Comparison of ENCODE assay signal across 13 cellular contexts in the genomic region with DNA sequence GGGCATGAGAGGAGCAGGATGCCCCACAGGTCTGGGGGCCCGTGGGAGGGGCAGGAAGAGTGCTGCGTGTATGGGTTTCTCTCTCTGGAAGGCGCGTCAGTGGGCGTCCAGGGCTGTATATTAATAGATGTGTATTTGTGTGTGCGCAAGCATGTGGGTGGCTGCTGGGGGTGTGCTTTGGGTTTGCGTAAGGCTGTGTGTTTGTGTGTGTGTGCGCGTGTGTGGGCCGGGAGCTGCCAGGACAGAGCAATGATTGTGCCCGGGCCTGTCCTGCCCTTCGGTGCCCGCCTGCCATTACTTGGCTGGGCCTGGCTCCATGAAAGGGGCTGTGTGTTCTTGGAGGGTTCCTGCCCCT. TPM values are rescaled to one million over a fixed set of nuclear protein-coding genes. Genes with fewer than 3 reads are reported as not detected.
DNase-seq lines count a peak whose midpoint lies in the region; ATAC-seq and TF ChIP-seq lines count a peak whose summit lies in the region.
"Had no signal": no experiment of that assay in that cellular context is flagged by ENCODE, and none has a peak within 500 bp of the region (broad histone marks: within the 10 kb centered on the region; RNA-seq: fewer than 3 reads in every experiment).

No MANE protein-coding gene starts in this region.

- H3K4me3 Mint-ChIP-seq in WTC11 = no peak overlapping the region
- H3K4me3 Mint-ChIP-seq: activated CD4-positive, alpha-beta memory T cell treated with anti-CD3 and anti-CD28 coated beads for 36 hours had no signal

- POLR2A ChIA-PET in WTC11 (lab: Charles Lee) = no interaction called here

- H3K9me3 Mint-ChIP-seq in WTC11 = no peaks in the 10 kb centered on the region
- H3K9me3 Mint-ChIP-seq: activated CD4-positive, alpha-beta memory T cell treated with anti-CD3 and anti-CD28 coated beads for 36 hours had no signal

- CTCF ChIA-PET in WTC11 (lab: Charles Lee) = no interaction called here

- H3K27ac ChIP-seq in skin epidermis = peak overlapping the region in 14 of 21 experiments; percentile 12 to 80 (median 62)
- H3K27ac ChIP-seq: SK-N-MC had no signal

- in situ Hi-C loops in GM13976 (cut with MboI; ENCODE audit: low sequenced_read_pairs, unreplicated experiment) = no loop called here

- no peaks in the 10 kb centered on the region for H3K36me3 Mint-ChIP-seq in WTC11
- H3K36me3 Mint-ChIP-seq: activated CD4-positive, alpha-beta memory T cell treated with anti-CD3 and anti-CD28 coated beads for 36 hours had no signal

- TF ChIP-seq CTCF in GM13976 (IDR thresholded peaks at IDR 0.05; ENCODE audit: borderline replicate concordance, control extremely low read depth, extremely low read depth, insufficient read depth, missing control alignments) = no peak
- TF ChIP-seq CTCF in WTC11 (IDR thresholded peaks at IDR 0.05) = no peak
- no peak for TF ChIP-seq CTCF in fibroblast of mammary gland (conservative IDR thresholded peaks at IDR 0.05; ENCODE audit: control insufficient read depth, insufficient read depth, low read depth, low read length)

- H3K27ac Mint-ChIP-seq in WTC11 = 0 out of 2 replicates have a peak overlapping the region, but pooled peaks have one; percentile 54
- H3K27ac Mint-ChIP-seq: activated CD4-positive, alpha-beta memory T cell treated with anti-CD3 and anti-CD28 coated beads for 36 hours had no signal

- peak; percentile 67 for DNase-seq in GM13976 (ENCODE audit: low spot score)
- DNase-seq in WTC11 (ENCODE audit: low spot score) = no peak
- DNase-seq in fibroblast of mammary gland (ENCODE audit: low read depth) = peak; percentile 8
- DNase-seq in cerebellar nuclear complex (lab: John Stamatoyannopoulos, UW) = no peak
- DNase-seq in UCSD-AML1 (lab: John Stamatoyannopoulos, UW; ENCODE audit: unreplicated experiment) = no peak
- DNase-seq in HCEC 1CT = no peak
- no peak for DNase-seq in activated naive CD4-positive, alpha-beta T cell treated with anti-CD3 and anti-CD28 coated beads, Interleukin-2, amount 50 U/mL, for 16 hours
- DNase-seq: activated CD4-positive, alpha-beta memory T cell treated with anti-CD3 and anti-CD28 coated beads for 36 hours; NCI-H2171 had no signal

- no peak overlapping the region for H3K4me3 ChIP-seq in fibroblast of mammary gland (ENCODE audit: control insufficient read depth, low read depth, low read length)
- no peak overlapping the region for H3K4me3 ChIP-seq in skin epidermis
- H3K4me3 ChIP-seq: adrenal gland, SK-N-MC had no signal

- ATAC-seq in WTC11 = no peak
- ATAC-seq: left lobe of liver had no signal

- peaks cover 22% of the 10 kb centered on the region for H3K4me1 Mint-ChIP-seq in WTC11

- peaks cover 4% of the 10 kb centered on the region; the same call in 1 of the 2 replicates for H3K27me3 Mint-ChIP-seq in WTC11 (ENCODE audit: low read depth)

TF ChIP-seq in WTC11, 78 proteins besides CTCF, POLR2A, EP300 and RAD21 (continues in another document):
- TF ChIP-seq, protein P1, sequence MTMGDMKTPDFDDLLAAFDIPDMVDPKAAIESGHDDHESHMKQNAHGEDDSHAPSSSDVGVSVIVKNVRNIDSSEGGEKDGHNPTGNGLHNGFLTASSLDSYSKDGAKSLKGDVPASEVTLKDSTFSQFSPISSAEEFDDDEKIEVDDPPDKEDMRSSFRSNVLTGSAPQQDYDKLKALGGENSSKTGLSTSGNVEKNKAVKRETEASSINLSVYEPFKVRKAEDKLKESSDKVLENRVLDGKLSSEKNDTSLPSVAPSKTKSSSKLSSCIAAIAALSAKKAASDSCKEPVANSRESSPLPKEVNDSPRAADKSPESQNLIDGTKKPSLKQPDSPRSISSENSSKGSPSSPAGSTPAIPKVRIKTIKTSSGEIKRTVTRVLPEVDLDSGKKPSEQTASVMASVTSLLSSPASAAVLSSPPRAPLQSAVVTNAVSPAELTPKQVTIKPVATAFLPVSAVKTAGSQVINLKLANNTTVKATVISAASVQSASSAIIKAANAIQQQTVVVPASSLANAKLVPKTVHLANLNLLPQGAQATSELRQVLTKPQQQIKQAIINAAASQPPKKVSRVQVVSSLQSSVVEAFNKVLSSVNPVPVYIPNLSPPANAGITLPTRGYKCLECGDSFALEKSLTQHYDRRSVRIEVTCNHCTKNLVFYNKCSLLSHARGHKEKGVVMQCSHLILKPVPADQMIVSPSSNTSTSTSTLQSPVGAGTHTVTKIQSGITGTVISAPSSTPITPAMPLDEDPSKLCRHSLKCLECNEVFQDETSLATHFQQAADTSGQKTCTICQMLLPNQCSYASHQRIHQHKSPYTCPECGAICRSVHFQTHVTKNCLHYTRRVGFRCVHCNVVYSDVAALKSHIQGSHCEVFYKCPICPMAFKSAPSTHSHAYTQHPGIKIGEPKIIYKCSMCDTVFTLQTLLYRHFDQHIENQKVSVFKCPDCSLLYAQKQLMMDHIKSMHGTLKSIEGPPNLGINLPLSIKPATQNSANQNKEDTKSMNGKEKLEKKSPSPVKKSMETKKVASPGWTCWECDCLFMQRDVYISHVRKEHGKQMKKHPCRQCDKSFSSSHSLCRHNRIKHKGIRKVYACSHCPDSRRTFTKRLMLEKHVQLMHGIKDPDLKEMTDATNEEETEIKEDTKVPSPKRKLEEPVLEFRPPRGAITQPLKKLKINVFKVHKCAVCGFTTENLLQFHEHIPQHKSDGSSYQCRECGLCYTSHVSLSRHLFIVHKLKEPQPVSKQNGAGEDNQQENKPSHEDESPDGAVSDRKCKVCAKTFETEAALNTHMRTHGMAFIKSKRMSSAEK (CRISPR knock-in tag; IDR thresholded peaks at IDR 0.05; ENCODE audit: borderline replicate concordance) = no peak
- TF ChIP-seq, protein P2, sequence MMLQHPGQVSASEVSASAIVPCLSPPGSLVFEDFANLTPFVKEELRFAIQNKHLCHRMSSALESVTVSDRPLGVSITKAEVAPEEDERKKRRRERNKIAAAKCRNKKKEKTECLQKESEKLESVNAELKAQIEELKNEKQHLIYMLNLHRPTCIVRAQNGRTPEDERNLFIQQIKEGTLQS (CRISPR knock-in tag; conservative IDR thresholded peaks at IDR 0.05) = no peak
- no peak for TF ChIP-seq ZNF423 (CRISPR knock-in tag; IDR thresholded peaks at IDR 0.05)
- TF ChIP-seq, protein P3, sequence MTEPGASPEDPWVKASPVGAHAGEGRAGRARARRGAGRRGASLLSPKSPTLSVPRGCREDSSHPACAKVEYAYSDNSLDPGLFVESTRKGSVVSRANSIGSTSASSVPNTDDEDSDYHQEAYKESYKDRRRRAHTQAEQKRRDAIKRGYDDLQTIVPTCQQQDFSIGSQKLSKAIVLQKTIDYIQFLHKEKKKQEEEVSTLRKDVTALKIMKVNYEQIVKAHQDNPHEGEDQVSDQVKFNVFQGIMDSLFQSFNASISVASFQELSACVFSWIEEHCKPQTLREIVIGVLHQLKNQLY (CRISPR knock-in tag; IDR thresholded peaks at IDR 0.05) = no peak
- no peak for TF ChIP-seq FOXK1 (CRISPR knock-in tag; IDR thresholded peaks at IDR 0.05)
- no peak for TF ChIP-seq GTF2I (CRISPR knock-in tag; conservative IDR thresholded peaks at IDR 0.05)
- TF ChIP-seq, protein P4, sequence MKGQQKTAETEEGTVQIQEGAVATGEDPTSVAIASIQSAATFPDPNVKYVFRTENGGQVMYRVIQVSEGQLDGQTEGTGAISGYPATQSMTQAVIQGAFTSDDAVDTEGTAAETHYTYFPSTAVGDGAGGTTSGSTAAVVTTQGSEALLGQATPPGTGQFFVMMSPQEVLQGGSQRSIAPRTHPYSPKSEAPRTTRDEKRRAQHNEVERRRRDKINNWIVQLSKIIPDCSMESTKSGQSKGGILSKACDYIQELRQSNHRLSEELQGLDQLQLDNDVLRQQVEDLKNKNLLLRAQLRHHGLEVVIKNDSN (CRISPR knock-in tag; IDR thresholded peaks at IDR 0.05) = no peak
- TF ChIP-seq, protein P5, sequence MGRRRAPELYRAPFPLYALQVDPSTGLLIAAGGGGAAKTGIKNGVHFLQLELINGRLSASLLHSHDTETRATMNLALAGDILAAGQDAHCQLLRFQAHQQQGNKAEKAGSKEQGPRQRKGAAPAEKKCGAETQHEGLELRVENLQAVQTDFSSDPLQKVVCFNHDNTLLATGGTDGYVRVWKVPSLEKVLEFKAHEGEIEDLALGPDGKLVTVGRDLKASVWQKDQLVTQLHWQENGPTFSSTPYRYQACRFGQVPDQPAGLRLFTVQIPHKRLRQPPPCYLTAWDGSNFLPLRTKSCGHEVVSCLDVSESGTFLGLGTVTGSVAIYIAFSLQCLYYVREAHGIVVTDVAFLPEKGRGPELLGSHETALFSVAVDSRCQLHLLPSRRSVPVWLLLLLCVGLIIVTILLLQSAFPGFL (CRISPR knock-in tag; IDR thresholded peaks at IDR 0.05; ENCODE audit: borderline replicate concordance) = no peak
- no peak for TF ChIP-seq ZNF671 (CRISPR knock-in tag; IDR thresholded peaks at IDR 0.05)
- no peak for TF ChIP-seq NFYB (CRISPR knock-in tag; conservative IDR thresholded peaks at IDR 0.05; ENCODE audit: low read depth)

RNA-seq across cellular contexts. Expression of a gene that starts 16.4 kb away (rescaled TPM):
- 2.9 to 3.6 TPM (median 3.6 TPM) in 3 replicates for total RNA-seq in WTC11 (2021)
- total RNA-seq: activated CD4-positive, alpha-beta memory T cell treated with anti-CD3 and anti-CD28 coated beads for 36 hours had no signal

RNA-seq across cellular contexts. Expression of a gene that starts 48.6 kb away (rescaled TPM):
- total RNA-seq in WTC11 (2021) = 17.8 to 19.8 TPM (median 18.9 TPM) in 3 replicates

RNA-seq across cellular contexts. Expression of a gene that starts 56.3 kb away (rescaled TPM):
- 93.7 to 107 TPM (median 94.8 TPM) in 3 replicates for total RNA-seq in WTC11 (2021)

Comparison
In these comparisons a context has a peak if more than half of its experiments do, and no peak if none do; other contexts are left out.
1. DNase-seq: peak in GM13976 (single experiment) and fibroblast of mammary gland (single experiment); none in WTC11 (single experiment), cerebellar nuclear complex (0 of 2), UCSD-AML1 (single experiment), HCEC 1CT (single experiment) and activated naive CD4-positive, alpha-beta T cell treated with anti-CD3 and anti-CD28 coated beads, Interleukin-2, amount 50 U/mL, for 16 hours (single experiment).